Comparison of ENCODE assay signal across 1 cellular context in genomic region chr5:172942556-172942955, GRCh38.
TF ChIP-seq lines count a peak whose summit lies in the region.

No MANE protein-coding gene starts in this region.

TF ChIP-seq in WTC11, 78 proteins besides CTCF, POLR2A, EP300 and RAD21:
- TF ChIP-seq CREM (CRISPR knock-in tag; IDR thresholded peaks at IDR 0.05), result no peak
- no peak for TF ChIP-seq ZNF232 (CRISPR knock-in tag; IDR thresholded peaks at IDR 0.05)
- no peak for TF ChIP-seq OVOL2 (CRISPR knock-in tag; IDR thresholded peaks at IDR 0.05; ENCODE audit: borderline replicate concordance)
- TF ChIP-seq PRRX2 (CRISPR knock-in tag; IDR thresholded peaks at IDR 0.05), result no peak
- no peak for TF ChIP-seq FOXK1 (CRISPR knock-in tag; IDR thresholded peaks at IDR 0.05)
- TF ChIP-seq FOXP4 (CRISPR knock-in tag; IDR thresholded peaks at IDR 0.05), result no peak
- TF ChIP-seq ZBTB21 (CRISPR knock-in tag; IDR thresholded peaks at IDR 0.05; ENCODE audit: borderline replicate concordance), result no peak
- TF ChIP-seq TEAD1 (CRISPR knock-in tag; IDR thresholded peaks at IDR 0.05), result no peak
- TF ChIP-seq JUN (CRISPR knock-in tag; IDR thresholded peaks at IDR 0.05), result no peak
- TF ChIP-seq PREB (CRISPR knock-in tag; IDR thresholded peaks at IDR 0.05; ENCODE audit: borderline replicate concordance), result no peak
- TF ChIP-seq ZNF532 (CRISPR knock-in tag; IDR thresholded peaks at IDR 0.05; ENCODE audit: borderline replicate concordance), result no peak
- no peak for TF ChIP-seq ZSCAN18 (CRISPR knock-in tag; IDR thresholded peaks at IDR 0.05)
- TF ChIP-seq E2F1 (CRISPR knock-in tag; IDR thresholded peaks at IDR 0.05), result no peak
- no peak for TF ChIP-seq ZNF281 (CRISPR knock-in tag; IDR thresholded peaks at IDR 0.05)
- no peak for TF ChIP-seq ZNF317 (CRISPR knock-in tag; IDR thresholded peaks at IDR 0.05; ENCODE audit: borderline replicate concordance, low read depth)
